ENCODE assay signal across 7 cellular contexts in genomic region chr5:43601454-43602260, GRCh38. TPM values are rescaled to one million over a fixed set of nuclear protein-coding genes. Genes with fewer than 3 reads are reported as not detected.
A peak's percentile ranks its signal among the peaks of the same experiment; 100 is the strongest.
DNase-seq lines count a peak whose midpoint lies in the region; ATAC-seq and TF ChIP-seq lines count a peak whose summit lies in the region.

No MANE protein-coding gene starts in this region.

- TF ChIP-seq EP300 in tibial nerve (IDR thresholded peaks at IDR 0.05): no peak

- no peaks in the 10 kb centered on the region for H3K9me3 ChIP-seq in tibial nerve

- no peak for TF ChIP-seq POLR2A in tibial nerve (IDR thresholded peaks at IDR 0.05)

- H3K27me3 ChIP-seq in kidney epithelial cell (ENCODE audit: control insufficient read depth, insufficient read depth, low read length) (no peaks in the 10 kb centered on the region), tibial nerve (no peaks in the 10 kb centered on the region)

- peak; percentile 32 for ATAC-seq in GM21825 (IDR thresholded peaks at IDR 0.05; ENCODE audit: unreplicated experiment)
- ATAC-seq in activated naive CD8-positive, alpha-beta T cell treated with anti-CD3 and anti-CD28 coated beads, Interleukin-2, amount 50 U/mL, for 24 hours: no peak

- H3K27ac Mint-ChIP-seq in activated naive CD8-positive, alpha-beta T cell treated with anti-CD3 and anti-CD28 coated beads, Interleukin-2, amount 50 U/mL, for 24 hours: peak overlapping the region; percentile 85

- peaks cover 39% of the 10 kb centered on the region for H3K4me1 Mint-ChIP-seq in activated naive CD8-positive, alpha-beta T cell treated with anti-CD3 and anti-CD28 coated beads, Interleukin-2, amount 50 U/mL, for 24 hours

- H3K9me3 Mint-ChIP-seq in activated naive CD8-positive, alpha-beta T cell treated with anti-CD3 and anti-CD28 coated beads, Interleukin-2, amount 50 U/mL, for 24 hours: no peaks in the 10 kb centered on the region

- H3K27ac ChIP-seq in tibial nerve (peak overlapping the region in 3 of 4 donors; percentile 84 to 93 (median 90)), caudate nucleus (ENCODE audit: low read depth, low read length) (no peak overlapping the region)

- H3K4me3 ChIP-seq in kidney epithelial cell (ENCODE audit: low read depth, low read length) (peak overlapping the region; percentile 69), tibial nerve (peak overlapping the region; percentile 53 to 96 (median 72))

- 64 to 69% methylated on average over 8 of the region's 8 CpGs for WGBS in tibial nerve, 2 donors

- peaks cover 1% of the 10 kb centered on the region for H3K36me3 ChIP-seq in kidney epithelial cell (ENCODE audit: control insufficient read depth, insufficient read depth, low read length)
- peaks cover 0 to 2% (median 0%) of the 10 kb centered on the region in 3 donors for H3K36me3 ChIP-seq in tibial nerve

- H3K27me3 Mint-ChIP-seq in activated naive CD8-positive, alpha-beta T cell treated with anti-CD3 and anti-CD28 coated beads, Interleukin-2, amount 50 U/mL, for 24 hours: no peaks in the 10 kb centered on the region

- H3K4me3 Mint-ChIP-seq in activated naive CD8-positive, alpha-beta T cell treated with anti-CD3 and anti-CD28 coated beads, Interleukin-2, amount 50 U/mL, for 24 hours: peak overlapping the region; percentile 88

- TF ChIP-seq CTCF in kidney epithelial cell (IDR thresholded peaks at IDR 0.05; ENCODE audit: insufficient read depth, low read length, poor library complexity, severe bottlenecking): no peak
- TF ChIP-seq CTCF in tibial nerve (IDR thresholded peaks at IDR 0.05): no peak

- H3K36me3 Mint-ChIP-seq in activated naive CD8-positive, alpha-beta T cell treated with anti-CD3 and anti-CD28 coated beads, Interleukin-2, amount 50 U/mL, for 24 hours (ENCODE audit: low read depth): peaks cover 21% of the 10 kb centered on the region

- peaks cover 0 to 26% (median 4%) of the 10 kb centered on the region in 4 donors for H3K4me1 ChIP-seq in tibial nerve

- DNase-seq in GM04503 (ENCODE audit: low read depth) (peak; percentile 4), NCI-H1417 (lab: John Stamatoyannopoulos, UW) (peak; percentile 21 to 68 (median 21)), kidney epithelial cell (ENCODE audit: low read depth) (no peak), tibial nerve (ENCODE audit: low spot score in 2 of 2) (no peak), caudate nucleus (lab: John Stamatoyannopoulos, UW) (no peak)
- no peak for DNase-seq in activated naive CD8-positive, alpha-beta T cell treated with anti-CD3 and anti-CD28 coated beads, Interleukin-2, amount 50 U/mL, for 24 hours

RNA-seq across cellular contexts. Expression of gene NNT, which starts 1.3 kb away (rescaled TPM):
- 33.3 and 41.4 TPM in 2 replicates for total RNA-seq in kidney epithelial cell
- 10 to 100 TPM; 36.3 to 47.1 (median 42.7) TPM for total RNA-seq in tibial nerve

RNA-seq across cellular contexts. Expression of gene PAIP1, which starts 44.8 kb away (rescaled TPM):
- 151 and 179 TPM in 2 replicates for total RNA-seq in kidney epithelial cell
- 10 to 100 TPM; 55.5 to 73.5 (median 65.2) TPM for total RNA-seq in tibial nerve

Comparison
In these comparisons a context has a peak if more than half of its experiments do, and no peak if none do; other contexts are left out.
1. DNase-seq: peak in GM04503 (single experiment) and NCI-H1417 (3 of 3); none in activated naive CD8-positive, alpha-beta T cell treated with anti-CD3 and anti-CD28 coated beads, Interleukin-2, amount 50 U/mL, for 24 hours (single experiment), kidney epithelial cell (single experiment), tibial nerve (0 of 2) and caudate nucleus (0 of 61).